8 cellular contexts compared by ENCODE assay signal in genomic region chr5:93578813-93579560, GRCh38. TPM values are rescaled to one million over a fixed set of nuclear protein-coding genes. Genes with fewer than 3 reads are reported as not detected.
A peak's percentile ranks its signal among the peaks of the same experiment; 100 is the strongest.
DNase-seq lines count a peak whose midpoint lies in the region; ATAC-seq and TF ChIP-seq lines count a peak whose summit lies in the region.

No MANE protein-coding gene starts in this region.

- H3K27me3 ChIP-seq in upper lobe of right lung, result peaks cover 61% of the 10 kb centered on the region

- H3K4me1 ChIP-seq in mesodermal cell (ENCODE audit: control insufficient read depth, insufficient read depth, low read length, poor library complexity, severe bottlenecking), result peaks cover 23% of the 10 kb centered on the region
- peaks cover 26% of the 10 kb centered on the region for H3K4me1 ChIP-seq in upper lobe of right lung

- H3K27me3 Mint-ChIP-seq in activated CD8-positive, alpha-beta T cell treated with anti-CD3 and anti-CD28 coated beads for 36 hours, result peaks cover 61% of the 10 kb centered on the region
- peaks cover 59% of the 10 kb centered on the region for H3K27me3 Mint-ChIP-seq in activated CD8-positive, alpha-beta T cell treated with anti-CD3 and anti-CD28 coated beads, Interleukin-2, amount 10 ng/mL, durations not matched to agents 7 days and 5 days (ENCODE audit: low read depth)

- ATAC-seq in activated CD8-positive, alpha-beta T cell treated with anti-CD3 and anti-CD28 coated beads for 36 hours, result no peak
- ATAC-seq in activated CD8-positive, alpha-beta T cell treated with anti-CD3 and anti-CD28 coated beads, Interleukin-2, amount 10 ng/mL, durations not matched to agents 7 days and 5 days, result no peak
- ATAC-seq in upper lobe of right lung, result peak; percentile 50

- CTCF ChIA-PET in activated CD8-positive, alpha-beta T cell treated with anti-CD3 and anti-CD28 coated beads for 36 hours (lab: Charles Lee), result interaction anchor here (1.4 to 2.0 kb wide), 2 partner anchors 24 to 222 kb away, joined by 3 to 10 read pairs; no protein-coding TSS in a partner anchor
- CTCF ChIA-PET in activated CD8-positive, alpha-beta T cell treated with anti-CD3 and anti-CD28 coated beads, Interleukin-2, amount 10 ng/mL, durations not matched to agents 7 days and 5 days (lab: Charles Lee), result interaction anchor here (0.8 to 1.6 kb wide), 3 partner anchors 30 to 240 kb away, joined by 3 to 6 read pairs (median 3); no protein-coding TSS in a partner anchor

- H3K27ac ChIP-seq in mesodermal cell (ENCODE audit: low read depth, low read length, severe bottlenecking) (no peak overlapping the region), upper lobe of right lung (peak overlapping the region; percentile 86)

- intact Hi-C loops in activated CD8-positive, alpha-beta T cell treated with anti-CD3 and anti-CD28 coated beads for 36 hours (cut with micrococcal nuclease), result no loop called here
- intact Hi-C loops in upper lobe of right lung (cut with DNase I), result no loop called here

- POLR2A ChIA-PET in activated CD8-positive, alpha-beta T cell treated with anti-CD3 and anti-CD28 coated beads for 36 hours (lab: Charles Lee), result interaction anchor here (1.2 to 1.3 kb wide), 2 partner anchors 8 to 28 kb away, joined by 3 read pairs; no protein-coding TSS in a partner anchor
- POLR2A ChIA-PET in activated CD8-positive, alpha-beta T cell treated with anti-CD3 and anti-CD28 coated beads, Interleukin-2, amount 10 ng/mL, durations not matched to agents 7 days and 5 days (lab: Charles Lee), result no interaction called here

- no peaks in the 10 kb centered on the region for H3K9me3 Mint-ChIP-seq in activated CD8-positive, alpha-beta T cell treated with anti-CD3 and anti-CD28 coated beads for 36 hours
- H3K9me3 Mint-ChIP-seq in activated CD8-positive, alpha-beta T cell treated with anti-CD3 and anti-CD28 coated beads, Interleukin-2, amount 10 ng/mL, durations not matched to agents 7 days and 5 days (ENCODE audit: insufficient read depth), result no peaks in the 10 kb centered on the region

- peak overlapping the region; percentile 47 for H3K4me3 ChIP-seq in mesodermal cell (ENCODE audit: extremely low read depth, insufficient read depth, low read length, poor library complexity, severe bottlenecking)
- H3K4me3 ChIP-seq in upper lobe of right lung, result peak overlapping the region; percentile 65

- H3K27ac Mint-ChIP-seq in activated CD8-positive, alpha-beta T cell treated with anti-CD3 and anti-CD28 coated beads for 36 hours, result no peak overlapping the region
- no peak overlapping the region for H3K27ac Mint-ChIP-seq in activated CD8-positive, alpha-beta T cell treated with anti-CD3 and anti-CD28 coated beads, Interleukin-2, amount 10 ng/mL, durations not matched to agents 7 days and 5 days

- H3K4me3 Mint-ChIP-seq in activated CD8-positive, alpha-beta T cell treated with anti-CD3 and anti-CD28 coated beads for 36 hours, result peak overlapping the region; percentile 7
- H3K4me3 Mint-ChIP-seq in activated CD8-positive, alpha-beta T cell treated with anti-CD3 and anti-CD28 coated beads, Interleukin-2, amount 10 ng/mL, durations not matched to agents 7 days and 5 days, result no peak overlapping the region

- TF ChIP-seq CTCF in activated CD8-positive, alpha-beta T cell treated with anti-CD3 and anti-CD28 coated beads for 36 hours (IDR thresholded peaks at IDR 0.05), result no peak
- no peak for TF ChIP-seq CTCF in upper lobe of right lung (IDR thresholded peaks at IDR 0.05)

- no peaks in the 10 kb centered on the region for H3K36me3 Mint-ChIP-seq in activated CD8-positive, alpha-beta T cell treated with anti-CD3 and anti-CD28 coated beads for 36 hours (ENCODE audit: low read depth)
- H3K36me3 Mint-ChIP-seq in activated CD8-positive, alpha-beta T cell treated with anti-CD3 and anti-CD28 coated beads, Interleukin-2, amount 10 ng/mL, durations not matched to agents 7 days and 5 days (ENCODE audit: low read depth), result no peaks in the 10 kb centered on the region

- H3K4me1 Mint-ChIP-seq in activated CD8-positive, alpha-beta T cell treated with anti-CD3 and anti-CD28 coated beads for 36 hours (ENCODE audit: low read depth), result peaks cover 10% of the 10 kb centered on the region
- peaks cover 19% of the 10 kb centered on the region for H3K4me1 Mint-ChIP-seq in activated CD8-positive, alpha-beta T cell treated with anti-CD3 and anti-CD28 coated beads, Interleukin-2, amount 10 ng/mL, durations not matched to agents 7 days and 5 days (ENCODE audit: low read depth)

- no peak for DNase-seq in activated CD8-positive, alpha-beta T cell treated with anti-CD3 and anti-CD28 coated beads for 36 hours
- no peak for DNase-seq in activated CD8-positive, alpha-beta T cell treated with anti-CD3 and anti-CD28 coated beads, Interleukin-2, amount 10 ng/mL, durations not matched to agents 7 days and 5 days
- DNase-seq in cerebellar cortex (ENCODE audit: low spot score), result peak; percentile 78
- no peak for DNase-seq in upper lobe of right lung
- no peak for DNase-seq in glomerular visceral epithelial cell (ENCODE audit: extremely low spot score)
- DNase-seq in NCI-H187 treated with DMSO at 0.1 percent for 48 hours (lab: John Stamatoyannopoulos, UW), result no peak
- DNase-seq in NCI-H2081 (lab: John Stamatoyannopoulos, UW), result no peak

- H3K36me3 ChIP-seq in mesodermal cell (ENCODE audit: control insufficient read depth, insufficient read depth, low read length), result no peaks in the 10 kb centered on the region
- H3K36me3 ChIP-seq in upper lobe of right lung, result no peaks in the 10 kb centered on the region

- H3K9me3 ChIP-seq in mesodermal cell (ENCODE audit: control insufficient read depth, low read length) (no peaks in the 10 kb centered on the region), upper lobe of right lung (no peaks in the 10 kb centered on the region)

- 3% methylated on average over 20 to 26 of the region's 35 CpGs for WGBS in mesodermal cell (ENCODE audit: insufficient coverage in 2 of 2), 2 experiments

RNA-seq across cellular contexts. Expression of gene NR2F1-AS1, which starts 2.0 kb away (rescaled TPM):
- not detected for total RNA-seq in activated CD8-positive, alpha-beta T cell treated with anti-CD3 and anti-CD28 coated beads for 36 hours
- total RNA-seq in activated CD8-positive, alpha-beta T cell treated with anti-CD3 and anti-CD28 coated beads, Interleukin-2, amount 10 ng/mL, durations not matched to agents 7 days and 5 days, result not detected
- 11.6 TPM for polyA plus RNA-seq in mesodermal cell (2013, experiment 1 of 2)
- polyA plus RNA-seq in mesodermal cell (2013, experiment 2 of 2), result 22.3 TPM
- total RNA-seq in upper lobe of right lung, result 16.2 TPM

RNA-seq across cellular contexts. Expression of gene NR2F1, which starts 4.0 kb away (rescaled TPM):
- not detected for total RNA-seq in activated CD8-positive, alpha-beta T cell treated with anti-CD3 and anti-CD28 coated beads for 36 hours
- not detected for total RNA-seq in activated CD8-positive, alpha-beta T cell treated with anti-CD3 and anti-CD28 coated beads, Interleukin-2, amount 10 ng/mL, durations not matched to agents 7 days and 5 days
- 34.5 TPM for polyA plus RNA-seq in mesodermal cell (2013, experiment 1 of 2)
- 25.9 TPM for polyA plus RNA-seq in mesodermal cell (2013, experiment 2 of 2)
- 83.2 TPM for total RNA-seq in upper lobe of right lung

Comparison
In these comparisons a context has a peak if more than half of its experiments do, and no peak if none do; other contexts are left out.
1. RNA of gene NR2F1-AS1, which starts 2.0 kb away (total RNA-seq): 16.2 TPM in upper lobe of right lung (single experiment); not detected in activated CD8-positive, alpha-beta T cell treated with anti-CD3 and anti-CD28 coated beads for 36 hours and not detected in activated CD8-positive, alpha-beta T cell treated with anti-CD3 and anti-CD28 coated beads, Interleukin-2, amount 10 ng/mL, durations not matched to agents 7 days and 5 days; every median in the first group is over 10 times any median in the second.
2. RNA of gene NR2F1, which starts 4.0 kb away (total RNA-seq): 83.2 TPM in upper lobe of right lung (single experiment); not detected in activated CD8-positive, alpha-beta T cell treated with anti-CD3 and anti-CD28 coated beads for 36 hours and not detected in activated CD8-positive, alpha-beta T cell treated with anti-CD3 and anti-CD28 coated beads, Interleukin-2, amount 10 ng/mL, durations not matched to agents 7 days and 5 days; every median in the first group is over 10 times any median in the second.